ENCODE assay signal across 8 cellular contexts in genomic region chr4:149897784-149898183, GRCh38.
DNase-seq lines count a peak whose midpoint lies in the region; ATAC-seq and TF ChIP-seq lines count a peak whose summit lies in the region.
"Had no signal": no experiment of that assay in that cellular context is flagged by ENCODE, and none has a peak within 500 bp of the region (broad histone marks: within the 10 kb centered on the region; RNA-seq: fewer than 3 reads in every experiment).

No MANE protein-coding gene starts in this region.

- peak; percentile 18; the same call in 1 of the 2 replicates for TF ChIP-seq CTCF in GM12874 (IDR thresholded peaks at IDR 0.05; ENCODE audit: insufficient read depth, low read depth, low read length)
- TF ChIP-seq CTCF in astrocyte of the spinal cord (IDR thresholded peaks at IDR 0.05; ENCODE audit: low read depth, low read length): no peak
- TF ChIP-seq CTCF in neural cell (IDR thresholded peaks at IDR 0.05; ENCODE audit: poor library complexity, severe bottlenecking): peak; percentile 82

- no peak overlapping the region for H2AFZ ChIP-seq in neural cell (ENCODE audit: low read depth, low read length)

- no peaks in the 10 kb centered on the region for H3K79me2 ChIP-seq in neural cell (replicated peaks; ENCODE audit: insufficient read depth, low read length)

- H3K9ac ChIP-seq in neural cell (ENCODE audit: low read length): no peak overlapping the region

- DNase-seq in HuH-7 (ENCODE audit: low spot score): peak; percentile 1
- peak; percentile 44 for DNase-seq in astrocyte of the spinal cord (ENCODE audit: low read depth, low spot score)
- DNase-seq in T-helper 9 cell: no peak
- DNase-seq: stimulated activated CD4-positive, alpha-beta T cell treated with anti-CD3 and anti-CD28 coated beads, Interleukin-2, amount 100 ng/mL, for 48 hours had no signal

- H3F3A ChIP-seq in neural cell (ENCODE audit: insufficient read depth, low read length, poor library complexity, severe bottlenecking): no peaks in the 10 kb centered on the region

- no peak overlapping the region for H3K27ac ChIP-seq in neural cell (ENCODE audit: low read length)

- H4K20me1 ChIP-seq in neural cell (ENCODE audit: insufficient read depth): no peaks in the 10 kb centered on the region

- no peaks in the 10 kb centered on the region for H3K9me2 ChIP-seq in neural cell (ENCODE audit: insufficient read depth, low read length)

- no peak overlapping the region for H3K4me2 ChIP-seq in neural cell (ENCODE audit: low read length)

- no peak overlapping the region for H3K4me3 ChIP-seq in astrocyte of the spinal cord (ENCODE audit: low read depth, low read length)
- no peak overlapping the region for H3K4me3 ChIP-seq in neural cell (ENCODE audit: low read length)

- no peaks in the 10 kb centered on the region for H3K9me3 ChIP-seq in neural cell (ENCODE audit: low read length)

- no peak for TF ChIP-seq EP300 in neural cell (conservative IDR thresholded peaks at IDR 0.05; ENCODE audit: poor library complexity, severe bottlenecking)

- TF ChIP-seq RAD21 in neural cell (conservative IDR thresholded peaks at IDR 0.05): peak; percentile 89

- no peaks in the 10 kb centered on the region for H3K27me3 ChIP-seq in neural cell (ENCODE audit: insufficient read depth, low read depth, low read length)

- no peak for ATAC-seq in HG02970 (IDR thresholded peaks at IDR 0.05; ENCODE audit: low FRiP score, unreplicated experiment)
- no peak for ATAC-seq in activated CD4-positive, CD25-positive, alpha-beta regulatory T cell treated with anti-CD3 and anti-CD28 coated beads, Interleukin-2, amount 50 U/mL, for 24 hours

- in situ Hi-C loops in astrocyte of the spinal cord (cut with HindIII; ENCODE audit: low sequenced_read_pairs): no loop called here

- H3K36me3 ChIP-seq in neural cell (ENCODE audit: insufficient read depth, low read length): no peaks in the 10 kb centered on the region

TF ChIP-seq in neural cell, 6 proteins besides CTCF, POLR2A, EP300 and RAD21:
- TF ChIP-seq EZH2 (IDR thresholded peaks at IDR 0.05; ENCODE audit: borderline replicate concordance, insufficient read depth, low read length, poor library complexity, severe bottlenecking): no peak
- TF ChIP-seq SMC3 (conservative IDR thresholded peaks at IDR 0.05; ENCODE audit: poor library complexity): peak; percentile 84
TF ChIP-seq in neural cell: peak in this region for 1.
